In genomic region chr3:15899438-15899837, GRCh38 we compare ENCODE assay signal across 10 cellular contexts.
DNase-seq lines count a peak whose midpoint lies in the region; ATAC-seq and TF ChIP-seq lines count a peak whose summit lies in the region.
"Had no signal": no experiment of that assay in that cellular context is flagged by ENCODE, and none has a peak within 500 bp of the region (broad histone marks: within the 10 kb centered on the region; RNA-seq: fewer than 3 reads in every experiment).

No MANE protein-coding gene starts in this region.

- H3K27me3 Mint-ChIP-seq in MCF 10A (ENCODE audit: insufficient read depth, unreplicated experiment), result no peaks in the 10 kb centered on the region
- H3K27me3 Mint-ChIP-seq: activated CD4-positive, alpha-beta T cell treated with anti-CD3 and anti-CD28 coated beads, Interleukin-2, amount 10 ng/mL, durations not matched to agents 24 days and 14 days had no signal

- H3K36me3 Mint-ChIP-seq in MCF 10A (ENCODE audit: insufficient read depth, unreplicated experiment), result no peaks in the 10 kb centered on the region
- H3K36me3 Mint-ChIP-seq: CD14-positive monocyte had no signal

- H3K4me3 Mint-ChIP-seq in MCF 10A (ENCODE audit: unreplicated experiment), result no peak overlapping the region
- H3K4me3 Mint-ChIP-seq: activated CD4-positive, alpha-beta T cell treated with anti-CD3 and anti-CD28 coated beads, Interleukin-2, amount 10 ng/mL, durations not matched to agents 24 days and 14 days; CD14-positive monocyte had no signal

- no peaks in the 10 kb centered on the region for H3K9me3 ChIP-seq in breast epithelium
- no peaks in the 10 kb centered on the region for H3K9me3 ChIP-seq in PC-3 (ENCODE audit: low read length)
- H3K9me3 ChIP-seq in esophagus muscularis mucosa, result peaks cover 0 to 5% (median 0%) of the 10 kb centered on the region in 4 donors
- no peaks in the 10 kb centered on the region for H3K9me3 ChIP-seq in thyroid gland
- no peaks in the 10 kb centered on the region for H3K9me3 ChIP-seq in WERI-Rb-1 (ENCODE audit: severe bottlenecking)

- H3K79me2 ChIP-seq in PC-3 (ENCODE audit: low read length), result no peaks in the 10 kb centered on the region

- DNase-seq in MCF 10A (ENCODE audit: unreplicated experiment), result peak; percentile 30
- no peak for DNase-seq in breast epithelium (ENCODE audit: low spot score in 2 of 2)
- peak; percentile 41 for DNase-seq in PC-3
- DNase-seq in esophagus muscularis mucosa (ENCODE audit: extremely low spot score), result peak; percentile 68
- DNase-seq in thyroid gland, result peak; percentile 36 to 51
- no peak for DNase-seq in WERI-Rb-1
- no peak for DNase-seq in NCI-H187 treated with DMSO at 0.1 percent for 48 hours (lab: John Stamatoyannopoulos, UW)
- DNase-seq: activated CD4-positive, alpha-beta T cell treated with anti-CD3 and anti-CD28 coated beads, Interleukin-2, amount 10 ng/mL, durations not matched to agents 24 days and 14 days had no signal

- TF ChIP-seq CTCF in MCF 10A (IDR thresholded peaks at IDR 0.05; ENCODE audit: unreplicated experiment), result no peak
- TF ChIP-seq CTCF in breast epithelium (IDR thresholded peaks at IDR 0.05), result no peak
- no peak for TF ChIP-seq CTCF in PC-3 (conservative IDR thresholded peaks at IDR 0.05; ENCODE audit: low read depth, low read length)
- no peak for TF ChIP-seq CTCF in esophagus muscularis mucosa (IDR thresholded peaks at IDR 0.05)
- TF ChIP-seq CTCF in thyroid gland (IDR thresholded peaks at IDR 0.05), result no peak
- TF ChIP-seq CTCF in WERI-Rb-1 (IDR thresholded peaks at IDR 0.05; ENCODE audit: low read depth, low read length), result no peak

- H3K4me2 ChIP-seq in PC-3 (ENCODE audit: low read length), result no peak overlapping the region

- CTCF ChIA-PET in MCF 10A (lab: Yijun Ruan, JAX) (no interaction called here), PC-3 (lab: Charles Lee) (no interaction called here)

- H3K4me3 ChIP-seq in breast epithelium, result no peak overlapping the region
- no peak overlapping the region for H3K4me3 ChIP-seq in PC-3 (ENCODE audit: low read length)
- H3K4me3 ChIP-seq in esophagus muscularis mucosa, result no peak overlapping the region
- H3K4me3 ChIP-seq in thyroid gland (replicated peaks in 1 of 3), result no peak overlapping the region
- H3K4me3 ChIP-seq in WERI-Rb-1 (ENCODE audit: low read depth, low read length), result no peak overlapping the region

- 0 out of 2 replicates have a peak overlapping the region, but pooled peaks have one; percentile 24 for H2AFZ ChIP-seq in PC-3 (ENCODE audit: low read length)

- ATAC-seq in PC-3 (no peak), esophagus mucosa (no peak)

- H3K9me3 Mint-ChIP-seq in MCF 10A (ENCODE audit: unreplicated experiment), result no peaks in the 10 kb centered on the region
- H3K9me3 Mint-ChIP-seq: activated CD4-positive, alpha-beta T cell treated with anti-CD3 and anti-CD28 coated beads, Interleukin-2, amount 10 ng/mL, durations not matched to agents 24 days and 14 days had no signal

- no peaks in the 10 kb centered on the region for H3K4me1 ChIP-seq in breast epithelium
- no peaks in the 10 kb centered on the region for H3K4me1 ChIP-seq in PC-3 (ENCODE audit: insufficient read depth, low read length)
- H3K4me1 ChIP-seq in esophagus muscularis mucosa, result peaks cover 14 to 27% (median 23%) of the 10 kb centered on the region in 4 donors
- peaks cover 15 to 28% of the 10 kb centered on the region in 2 donors for H3K4me1 ChIP-seq in thyroid gland

- no peak for TF ChIP-seq EP300 in esophagus muscularis mucosa (IDR thresholded peaks at IDR 0.05)

- H3K9me2 ChIP-seq in PC-3 (replicated peaks; ENCODE audit: low read length), result no peaks in the 10 kb centered on the region

- no peak overlapping the region for H3K27ac Mint-ChIP-seq in MCF 10A (ENCODE audit: low read depth, unreplicated experiment)
- H3K27ac Mint-ChIP-seq: activated CD4-positive, alpha-beta T cell treated with anti-CD3 and anti-CD28 coated beads, Interleukin-2, amount 10 ng/mL, durations not matched to agents 24 days and 14 days had no signal

- intact Hi-C loops in MCF 10A (cut with micrococcal nuclease), result no loop called here
- intact Hi-C loops in breast epithelium (cut with DNase I; ENCODE audit: low total_unique reads), result no loop called here
- intact Hi-C loops in PC-3 (cut with micrococcal nuclease), result no loop called here
- intact Hi-C loops in esophagus muscularis mucosa (cut with DNase I), result no loop called here
- intact Hi-C loops in thyroid gland (cut with DNase I), result no loop called here

- H3K4me1 Mint-ChIP-seq in MCF 10A (ENCODE audit: insufficient read depth, unreplicated experiment), result peaks cover 25% of the 10 kb centered on the region
- H3K4me1 Mint-ChIP-seq: activated CD4-positive, alpha-beta T cell treated with anti-CD3 and anti-CD28 coated beads, Interleukin-2, amount 10 ng/mL, durations not matched to agents 24 days and 14 days had no signal

- BruUV-seq in MCF 10A (replicated peaks; lab: Mats Ljungman, UMichigan) (no TSS peak), PC-3 (replicated peaks; lab: Mats Ljungman, UMichigan) (no TSS peak)

- H3K36me3 ChIP-seq in breast epithelium (no peaks in the 10 kb centered on the region), PC-3 (ENCODE audit: low read depth, low read length) (no peaks in the 10 kb centered on the region), esophagus muscularis mucosa (no peaks in the 10 kb centered on the region), thyroid gland (no peaks in the 10 kb centered on the region), WERI-Rb-1 (no peaks in the 10 kb centered on the region)

- TF ChIP-seq POLR2A in breast epithelium (IDR thresholded peaks at IDR 0.05) (no peak), esophagus muscularis mucosa (IDR thresholded peaks at IDR 0.05; ENCODE audit: low read depth) (no peak), thyroid gland (IDR thresholded peaks at IDR 0.05) (no peak)

- H3K27me3 ChIP-seq in breast epithelium (no peaks in the 10 kb centered on the region), PC-3 (ENCODE audit: low read length) (no peaks in the 10 kb centered on the region), esophagus muscularis mucosa (no peaks in the 10 kb centered on the region), thyroid gland (no peaks in the 10 kb centered on the region), WERI-Rb-1 (ENCODE audit: insufficient read depth, low read depth, severe bottlenecking) (no peaks in the 10 kb centered on the region)

- no peaks in the 10 kb centered on the region for H3F3A ChIP-seq in PC-3 (ENCODE audit: low read length, unreplicated experiment)

- no peaks in the 10 kb centered on the region for H4K20me1 ChIP-seq in PC-3 (ENCODE audit: low read length)

- no peak overlapping the region for H3K27ac ChIP-seq in breast epithelium
- H3K27ac ChIP-seq in PC-3 (ENCODE audit: low read length), result no peak overlapping the region
- peak overlapping the region in 1 of 4 donors; percentile 5 for H3K27ac ChIP-seq in esophagus muscularis mucosa (replicated peaks in 1 of 4)
- H3K27ac ChIP-seq in thyroid gland, result peak overlapping the region; percentile 10 to 60 (median 50)
- H3K27ac ChIP-seq in WERI-Rb-1, result no peak overlapping the region

- POLR2A ChIA-PET in MCF 10A (lab: Yijun Ruan, JAX) (interaction anchor here (1.3 kb wide), 1 partner anchor 34 kb away, joined by 3 read pairs; no protein-coding TSS in a partner anchor), PC-3 (lab: Charles Lee; ENCODE audit: unreplicated experiment) (no interaction called here)

- no peak overlapping the region for H3K9ac ChIP-seq in PC-3 (ENCODE audit: low read length)

Comparison
In these comparisons a context has a peak if more than half of its experiments do, and no peak if none do; other contexts are left out.
1. DNase-seq: peak in MCF 10A (single experiment), PC-3 (single experiment), esophagus muscularis mucosa (single experiment) and thyroid gland (2 of 2); none in breast epithelium (0 of 2), WERI-Rb-1 (single experiment) and NCI-H187 treated with DMSO at 0.1 percent for 48 hours (single experiment).
2. H3K27ac ChIP-seq: peak in thyroid gland (3 of 3); none in breast epithelium (0 of 2), PC-3 (single experiment) and WERI-Rb-1 (single experiment).